In genomic region chr7:90403174-90404113, GRCh38 we compare ENCODE assay signal across 8 cellular contexts. TPM values are rescaled to one million over a fixed set of nuclear protein-coding genes. Genes with fewer than 3 reads are reported as not detected.
A peak's percentile ranks its signal among the peaks of the same experiment; 100 is the strongest.
DNase-seq lines count a peak whose midpoint lies in the region; ATAC-seq, FAIRE-seq and TF ChIP-seq lines count a peak whose summit lies in the region.

CLDN12 (plus strand) TSS chr7:90403461; CDS start chr7:90412677, 9,216 bp downstream.

- no peaks in the 10 kb centered on the region for H3K9me3 ChIP-seq in keratinocyte (ENCODE audit: control insufficient read depth, low read depth, low read length)

- peak within 1 kb of the TSS; percentile 95 for H2AFZ ChIP-seq in keratinocyte (ENCODE audit: control insufficient read depth, low read length)

- no peaks in the 10 kb centered on the region for H3K9me1 ChIP-seq in keratinocyte (ENCODE audit: control insufficient read depth, extremely low read depth, insufficient read depth, low read length)

- H3K4me2 ChIP-seq in keratinocyte (ENCODE audit: control insufficient read depth, extremely low read depth, insufficient read depth, low read depth, low read length), result peak within 1 kb of the TSS; percentile 95

- H4K20me1 ChIP-seq in keratinocyte (ENCODE audit: control insufficient read depth, extremely low read depth, insufficient read depth, low read length), result no peaks in the 10 kb centered on the region

- DNase-seq in AG10803 (ENCODE audit: low read depth) (peak; percentile 98), NCI-H345 (lab: John Stamatoyannopoulos, UW) (peak; percentile 94), cerebellar nuclear complex (lab: John Stamatoyannopoulos, UW) (peak; percentile 44 to 82), keratinocyte (ENCODE audit: low read depth, low spot score) (peak; percentile 73)
- peak; percentile 24 to 26 for DNase-seq in stimulated activated CD4-positive, alpha-beta T cell treated with anti-CD3 and anti-CD28 coated beads, Interleukin-15, amount 100 ng/mL, for 1 hour (ENCODE audit: low read depth in 1 of 2, low spot score in 1 of 2)

- FAIRE-seq in keratinocyte (lab: Jason Lieb, UNC), result peak; percentile 99

- H3K9ac ChIP-seq in keratinocyte (ENCODE audit: control insufficient read depth, extremely low read depth, insufficient read depth, low read length), result peak within 1 kb of the TSS; percentile 99

- H3K79me2 ChIP-seq in keratinocyte (ENCODE audit: control insufficient read depth, insufficient read depth, low read length), result peaks cover 26% of the 10 kb centered on the region

- peak within 1 kb of the TSS; percentile 100 for H3K27ac ChIP-seq in keratinocyte (ENCODE audit: control insufficient read depth, insufficient read depth, low read length)

- dilution Hi-C loops in keratinocyte (cut with MboI; ENCODE audit: extremely low pct_ligation_motif_present, low sequenced_read_pairs), result no loop called here

- ATAC-seq in GM19025 (IDR thresholded peaks at IDR 0.05; ENCODE audit: low read depth, unreplicated experiment), result peak; percentile 93
- peak; percentile 97 for ATAC-seq in HG03280 (IDR thresholded peaks at IDR 0.05; ENCODE audit: unreplicated experiment)
- ATAC-seq in activated CD4-positive, CD25-positive, alpha-beta regulatory T cell treated with anti-CD3 and anti-CD28 coated beads, Interleukin-2, amount 50 U/mL, for 24 hours, result peak; percentile 98

- H3K36me3 ChIP-seq in keratinocyte (ENCODE audit: control insufficient read depth in 2 of 2, extremely low read depth in 1 of 2, insufficient read depth in 2 of 2, low read length in 2 of 2), result peaks cover 4 to 9% of the 10 kb centered on the region in 2 experiments

- no peaks in the 10 kb centered on the region for H3K27me3 ChIP-seq in keratinocyte (ENCODE audit: control insufficient read depth, extremely low read depth, insufficient read depth, low read length)

- peaks cover 4% of the 10 kb centered on the region for H3K4me1 ChIP-seq in keratinocyte (ENCODE audit: control insufficient read depth, extremely low read depth, insufficient read depth, low read length)

- peak within 1 kb of the TSS; percentile 89 for H3K4me3 ChIP-seq in AG10803 (ENCODE audit: low read length)
- H3K4me3 ChIP-seq in keratinocyte (ENCODE audit: control insufficient read depth in 2 of 3, extremely low read depth in 1 of 3, insufficient read depth in 2 of 3, low read depth in 1 of 3, low read length in 3 of 3), result peak within 1 kb of the TSS; percentile 55 to 93 (median 86)

- TF ChIP-seq CTCF in AG10803 (conservative IDR thresholded peaks at IDR 0.05; ENCODE audit: low read length), result no peak
- no peak for TF ChIP-seq CTCF in keratinocyte (optimal IDR thresholded peaks at IDR 0.05 in 1 of 3, IDR thresholded peaks at IDR 0.05 in 1 of 3, conservative IDR thresholded peaks at IDR 0.05 in 1 of 3; ENCODE audit: extremely low read depth in 1 of 3, insufficient read depth in 2 of 3, low read length in 3 of 3)

RNA-seq across cellular contexts. Expression of gene CLDN12, which starts in this region (rescaled TPM):
- 59.5 to 71.5 TPM (median 62.5 TPM) in 3 replicates for polyA plus RNA-seq in keratinocyte
- polyA plus RNA-seq in keratinocyte (2011; ENCODE audit: low read depth), result 9.6 TPM
- polyA plus RNA-seq in keratinocyte (2011; cell fraction: cytosol; rRNA removed), result 21.5 and 33.6 TPM in 2 replicates
- polyA plus RNA-seq in keratinocyte (2011; cell fraction: nucleus; rRNA removed), result 129 and 133 TPM in 2 replicates
- polyA plus RNA-seq in keratinocyte (2012; ENCODE audit: low replicate concordance), result 20.2 and 24.6 TPM in 2 replicates
- polyA minus RNA-seq in keratinocyte, result 146 to 209 TPM (median 160 TPM) in 3 replicates
- 35.3 TPM for polyA minus RNA-seq in keratinocyte (2011; cell fraction: cytosol; rRNA and poly(A)+ RNA removed)
- polyA minus RNA-seq in keratinocyte (2011; cell fraction: nucleus; rRNA and poly(A)+ RNA removed), result 70.4 and 114 TPM in 2 replicates

Comparison
In these comparisons a context has a peak if more than half of its experiments do, and no peak if none do; other contexts are left out.
1. Peak in every context shown above with its lines: DNase-seq, ATAC-seq, H3K4me3 ChIP-seq and H3K27ac ChIP-seq.
2. DNase-seq: peak in every context shown above with its lines; median percentile 98 in AG10803; 94 in NCI-H345; 73 in keratinocyte; 63 in cerebellar nuclear complex; 25 in stimulated activated CD4-positive, alpha-beta T cell treated with anti-CD3 and anti-CD28 coated beads, Interleukin-15, amount 100 ng/mL, for 1 hour.